Comparison of ENCODE assay signal across 18 cellular contexts in the genomic region with DNA sequence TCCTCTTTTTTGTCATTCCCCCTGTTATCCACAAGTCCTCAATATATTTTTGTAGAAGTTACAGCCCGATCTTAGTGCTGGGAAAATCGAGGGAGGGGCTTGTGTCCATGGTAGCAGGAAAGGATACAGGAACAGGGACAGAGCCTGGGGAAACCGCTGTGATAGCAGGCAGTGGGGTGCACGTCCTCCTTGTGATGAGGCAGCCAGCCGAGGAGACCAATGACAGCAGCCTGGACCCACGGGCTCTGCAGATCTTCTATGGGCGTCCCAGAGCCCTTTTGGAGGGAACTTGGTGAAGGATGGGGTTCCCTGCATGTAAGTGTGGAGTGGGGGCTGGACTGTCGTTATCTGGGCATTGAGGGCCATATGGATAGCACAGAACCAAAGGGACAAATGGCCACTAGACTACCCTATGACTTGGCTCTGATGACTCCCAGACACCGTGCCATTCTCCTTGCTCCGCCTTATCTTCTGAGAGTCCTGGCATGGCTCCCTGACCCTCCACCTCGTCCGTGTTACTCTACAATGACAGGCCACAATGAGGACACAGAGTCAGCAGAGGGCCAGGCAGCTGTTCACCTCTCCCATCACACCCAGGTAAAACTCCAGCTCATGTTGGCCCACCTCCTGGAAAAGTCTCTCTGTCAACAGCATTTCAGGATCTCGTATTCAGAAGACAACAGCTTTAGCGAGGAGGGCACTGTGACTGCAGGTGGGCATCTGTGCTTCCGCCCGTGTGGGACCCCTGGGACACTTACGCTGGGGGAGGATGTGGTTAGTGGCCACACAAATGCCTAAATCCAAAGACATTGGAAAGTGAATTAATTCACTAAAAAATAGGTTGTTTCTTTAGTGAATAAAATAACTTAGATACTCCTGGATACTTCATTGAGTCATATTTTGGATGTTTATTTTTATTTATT.
DNase-seq lines count a peak whose midpoint lies in the region; ATAC-seq and TF ChIP-seq lines count a peak whose summit lies in the region.
"Had no signal": no experiment of that assay in that cellular context is flagged by ENCODE, and none has a peak within 500 bp of the region (broad histone marks: within the 10 kb centered on the region; RNA-seq: fewer than 3 reads in every experiment).

No MANE protein-coding gene starts in this region.

- peak overlapping the region; percentile 9 for H2AFZ ChIP-seq in IMR-90 (replicated peaks; ENCODE audit: low read length, poor library complexity)

- peak overlapping the region; percentile 47 for H3K14ac ChIP-seq in IMR-90 (replicated peaks; ENCODE audit: low read depth, low read length)

- peaks cover 15% of the 10 kb centered on the region for H3K4me1 ChIP-seq in IMR-90 (ENCODE audit: control insufficient read depth, insufficient read depth, low read length)
- H3K4me1 ChIP-seq in ascending aorta: peaks cover 23 to 43% of the 10 kb centered on the region in 2 donors
- H3K4me1 ChIP-seq in right atrium auricular region: peaks cover 0 to 57% of the 10 kb centered on the region in 2 donors
- H3K4me1 ChIP-seq in thoracic aorta (ENCODE audit: control insufficient read depth in 1 of 2, low read depth in 2 of 2): peaks cover 28 to 55% of the 10 kb centered on the region in 2 donors
- H3K4me1 ChIP-seq: HAP-1 had no signal

- 0 out of 2 replicates have a peak, but pooled peaks cover 4% of the 10 kb centered on the region for H4K20me1 ChIP-seq in IMR-90 (ENCODE audit: insufficient read depth, low read length)

- ATAC-seq in IMR-90 (ENCODE audit: low read depth): no peak
- no peak for ATAC-seq in thoracic aorta (ENCODE audit: insufficient number of reproducible peaks, low FRiP score, low read depth)
- ATAC-seq in HG02852 (IDR thresholded peaks at IDR 0.05; ENCODE audit: unreplicated experiment): no peak

- 87% methylated on average over 4 of the region's 17 CpGs; no CpG with 5 or more reads in 1 of the 2 experiments for WGBS in IMR-90 (ENCODE audit: extremely low coverage in 2 of 2, insufficient read length in 1 of 2), 2 experiments

- CTCF ChIA-PET in IMR-90 (lab: Yijun Ruan, JAX): no interaction called here

- peak overlapping the region; percentile 26; the same call in 1 of the 3 replicates for H2BK15ac ChIP-seq in IMR-90 (ENCODE audit: low read depth, low read length)

- intact Hi-C loops in IMR-90 (cut with micrococcal nuclease) (loop anchor here (10.0 kb wide), 1 partner anchor 221 kb away; no protein-coding TSS in a partner anchor), ascending aorta (cut with DNase I) (loop anchor here (5.0 kb wide), 2 partner anchors 128 to 438 kb away; partner anchors contain the start of gene APCDD1)

- H3K27ac ChIP-seq in IMR-90 (ENCODE audit: insufficient read depth, low read length) (no peak overlapping the region), ascending aorta (peak overlapping the region; percentile 68 to 77), right atrium auricular region (peak overlapping the region; percentile 4 to 93), thoracic aorta (peak overlapping the region; percentile 64 to 65)
- H3K27ac ChIP-seq: C4-2B, SJSA1 had no signal

- H3K9me3 ChIP-seq in IMR-90 (ENCODE audit: control insufficient read depth, insufficient read depth, low read length): no peaks in the 10 kb centered on the region
- H3K9me3 ChIP-seq in ascending aorta: peaks cover 0 to 4% of the 10 kb centered on the region in 2 donors
- no peaks in the 10 kb centered on the region for H3K9me3 ChIP-seq in right atrium auricular region
- H3K9me3 ChIP-seq in thoracic aorta: no peaks in the 10 kb centered on the region
- H3K9me3 ChIP-seq: HAP-1, SJSA1 had no signal

- no peak overlapping the region for H2AK9ac ChIP-seq in IMR-90 (replicated peaks; ENCODE audit: low read depth, low read length, poor library complexity)

- peak overlapping the region; percentile 4; the same call in 1 of the 2 replicates for H2BK20ac ChIP-seq in IMR-90 (ENCODE audit: low read depth, low read length)

- no peak overlapping the region; a peak in 1 of 4 replicates for H4K8ac ChIP-seq in IMR-90 (ENCODE audit: low read depth in 2 of 2, low read length in 2 of 2)

- peaks cover 19% of the 10 kb centered on the region for H3K9me1 ChIP-seq in IMR-90 (ENCODE audit: insufficient read depth, low read length)

- in situ Hi-C loops in IMR-90 (cut with MboI; ENCODE audit: low sequenced_read_pairs): no loop called here

- H3K4me3 ChIP-seq in IMR-90 (ENCODE audit: insufficient read depth, low read depth, low read length) (no peak overlapping the region), ascending aorta (no peak overlapping the region), right atrium auricular region (no peak overlapping the region), thoracic aorta (no peak overlapping the region)
- H3K4me3 ChIP-seq: HAP-1, SJSA1 had no signal

- H4K5ac ChIP-seq in IMR-90 (ENCODE audit: low read depth, low read length): no peak overlapping the region

- DNase-seq in IMR-90 (no peak), ascending aorta (ENCODE audit: low spot score in 2 of 2) (peak in 1 of 2 donors; percentile 42), right atrium auricular region (ENCODE audit: low spot score) (no peak), thoracic aorta (ENCODE audit: low spot score) (no peak), HCEC 1CT (no peak), NCI-H774 (lab: John Stamatoyannopoulos, UW) (no peak)
- DNase-seq: DMS79 treated with DMSO at 0.1 percent for 48 hours, MM.1S, NCI-H1092, NCI-H1436 treated with DMSO at 0.1 percent for 48 hours, NCI-H2029, NCI-H2171, NCI-H526 treated with DMSO at 0.1 percent for 48 hours, RPMI8226 had no signal

- TF ChIP-seq CTCF in IMR-90 (conservative IDR thresholded peaks at IDR 0.05; ENCODE audit: low read depth, low read length) (no peak), ascending aorta (IDR thresholded peaks at IDR 0.05) (no peak), right atrium auricular region (IDR thresholded peaks at IDR 0.05) (no peak), thoracic aorta (IDR thresholded peaks at IDR 0.05) (no peak)

- H3K4ac ChIP-seq in IMR-90 (ENCODE audit: low read depth, low read length): peak overlapping the region; percentile 55

- peak overlapping the region; percentile 31; the same call in 1 of the 2 replicates for H3K18ac ChIP-seq in IMR-90 (ENCODE audit: low read depth, low read length)

- H2BK5ac ChIP-seq in IMR-90 (ENCODE audit: low read depth, low read length, poor library complexity, severe bottlenecking): no peak overlapping the region

- H3K9ac ChIP-seq in IMR-90 (ENCODE audit: low read depth, low read length): no peak overlapping the region

- POLR2A ChIA-PET in IMR-90 (lab: Charles Lee; ENCODE audit: unreplicated experiment): no interaction called here

- H3K27me3 ChIP-seq in IMR-90 (ENCODE audit: control insufficient read depth, insufficient read depth, low read length) (no peaks in the 10 kb centered on the region), ascending aorta (no peaks in the 10 kb centered on the region), right atrium auricular region (no peaks in the 10 kb centered on the region), thoracic aorta (replicated peaks; ENCODE audit: insufficient read depth) (no peaks in the 10 kb centered on the region)
- H3K27me3 ChIP-seq: SJSA1 had no signal

- dilution Hi-C loops in IMR-90 (cut with HindIII; ENCODE audit: low sequenced_read_pairs, unreplicated experiment): no loop called here

- peak overlapping the region; percentile 80 for H2AK5ac ChIP-seq in IMR-90 (ENCODE audit: low read depth, low read length)

- H3K56ac ChIP-seq in IMR-90 (ENCODE audit: extremely low read depth, insufficient read depth, low read length): no peak overlapping the region

- BruUV-seq in IMR-90 (replicated peaks; lab: Mats Ljungman, UMichigan): no TSS peak

- peak overlapping the region; percentile 39 for H2BK120ac ChIP-seq in IMR-90 (ENCODE audit: low read depth, low read length)

- no peak for TF ChIP-seq POLR2A in IMR-90 (IDR thresholded peaks at IDR 0.05; ENCODE audit: low read depth, low read length)

- H3K4me2 ChIP-seq in IMR-90 (ENCODE audit: low read depth, low read length): no peak overlapping the region

- H3K79me1 ChIP-seq in IMR-90 (ENCODE audit: low read depth in 1 of 2, low read length in 2 of 2): no peaks in the 10 kb centered on the region

- TF ChIP-seq RAD21 in IMR-90 (IDR thresholded peaks at IDR 0.05; ENCODE audit: low read length): no peak

- H3K36me3 ChIP-seq in IMR-90 (ENCODE audit: control insufficient read depth, insufficient read depth, low read length) (no peaks in the 10 kb centered on the region), ascending aorta (no peaks in the 10 kb centered on the region), right atrium auricular region (no peaks in the 10 kb centered on the region), thoracic aorta (no peaks in the 10 kb centered on the region)
- H3K36me3 ChIP-seq: HAP-1, SJSA1 had no signal

- H4K91ac ChIP-seq in IMR-90 (ENCODE audit: insufficient read depth, low read depth, low read length): no peak overlapping the region

- H3K23ac ChIP-seq in IMR-90 (ENCODE audit: low read depth, low read length): no peak overlapping the region

TF ChIP-seq in IMR-90, 13 proteins besides CTCF, POLR2A, EP300 and RAD21:
- TF ChIP-seq RFX5 (IDR thresholded peaks at IDR 0.05; ENCODE audit: low read depth, low read length) (no peak), CHD1 (IDR thresholded peaks at IDR 0.05; ENCODE audit: low read depth, low read length) (no peak), SMC3 (IDR thresholded peaks at IDR 0.05; ENCODE audit: low read depth, low read length) (no peak), RCOR1 (IDR thresholded peaks at IDR 0.05; ENCODE audit: insufficient replicate concordance, low read length) (no peak), CEBPB (IDR thresholded peaks at IDR 0.05; ENCODE audit: low read depth, low read length) (no peak), NFE2L2 (IDR thresholded peaks at IDR 0.05; ENCODE audit: low read depth, low read length) (no peak)
